In the genomic region with DNA sequence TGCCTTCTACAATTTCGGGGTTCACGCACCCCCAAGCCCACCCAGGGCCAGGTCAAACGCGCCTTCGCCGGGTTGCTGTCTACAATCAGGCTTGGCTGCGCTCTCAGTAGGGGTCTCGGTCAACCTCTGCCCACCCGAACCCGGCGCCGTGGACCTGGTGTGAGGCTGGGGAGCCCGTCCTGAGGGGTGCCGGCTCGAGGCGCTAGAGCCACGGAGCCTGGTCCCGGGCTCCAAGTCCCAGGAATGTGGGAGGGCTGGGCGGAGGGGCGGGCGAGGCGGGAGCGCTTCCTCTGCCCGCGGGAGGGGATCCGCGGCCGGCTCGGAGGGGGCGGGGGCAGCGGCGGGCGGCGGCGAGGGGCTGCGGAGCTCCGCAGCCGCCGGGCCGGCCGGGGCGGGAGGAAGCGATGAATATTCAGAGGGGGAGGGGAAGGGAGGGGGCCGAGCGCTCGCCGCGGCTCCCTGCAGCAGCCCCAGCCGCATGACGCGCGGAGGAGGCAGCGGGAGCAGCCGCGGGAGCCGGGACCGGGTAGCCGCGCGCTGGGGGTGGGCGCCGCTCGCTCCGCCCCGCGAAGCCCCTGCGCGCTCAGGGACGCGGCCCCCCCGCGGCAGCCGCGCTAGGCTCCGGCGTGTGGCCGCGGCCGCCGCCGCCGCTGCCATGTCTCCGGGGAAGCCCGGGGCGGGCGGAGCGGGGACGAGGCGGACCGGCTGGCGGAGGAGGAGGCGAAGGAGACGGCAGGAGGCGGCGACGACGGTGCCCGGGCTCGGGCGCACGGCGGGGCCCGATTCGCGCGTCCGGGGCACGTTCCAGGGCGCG, we compare ENCODE assay signal across 8 cellular contexts. TPM values are rescaled to one million over a fixed set of nuclear protein-coding genes. Genes with fewer than 3 reads are reported as not detected.
A peak's percentile ranks its signal among the peaks of the same experiment; 100 is the strongest.
DNase-seq lines count a peak whose midpoint lies in the region; ATAC-seq, FAIRE-seq and TF ChIP-seq lines count a peak whose summit lies in the region.

A gene (plus strand): TSS at position 467 of the 814 bp plus-strand sequence. CDS start 354 bp downstream, outside the sequence.

- no peak for FAIRE-seq in A549 (lab: Jason Lieb, UNC)
- FAIRE-seq in RCC 7860 (lab: Jason Lieb, UNC): no peak

- in situ Hi-C loops in transverse colon (cut with MboI; ENCODE audit: low pct_ligation_motif_present in 1 of 4, low pct_unique_long_range_greater_than_20kb in 1 of 4, low sequenced_read_pairs in 3 of 4): no loop called here

- TF ChIP-seq POLR2A in A549 (IDR thresholded peaks at IDR 0.05; ENCODE audit: low read length) (peak; percentile 40), gastroesophageal sphincter (IDR thresholded peaks at IDR 0.05) (no peak), transverse colon (IDR thresholded peaks at IDR 0.05) (no peak)

- intact Hi-C loops in transverse colon (cut with DNase I; ENCODE audit: low total_unique reads): no loop called here

- H3K4me2 ChIP-seq in A549: peak within 1 kb of the TSS; percentile 81

- peaks cover 30% of the 10 kb centered on the region for H3K4me1 Mint-ChIP-seq in neural crest cell

- H3K27ac ChIP-seq in A549: peak within 1 kb of the TSS; percentile 94 to 100
- H3K27ac ChIP-seq in gastroesophageal sphincter: peak within 1 kb of the TSS in 3 of 4 donors; percentile 64 to 80 (median 71)
- peak within 1 kb of the TSS; percentile 78 to 86 (median 82) for H3K27ac ChIP-seq in transverse colon

- H3K9me3 ChIP-seq in A549: no peaks in the 10 kb centered on the region
- no peaks in the 10 kb centered on the region for H3K9me3 ChIP-seq in gastroesophageal sphincter
- H3K9me3 ChIP-seq in transverse colon: no peaks in the 10 kb centered on the region

- no peaks in the 10 kb centered on the region for H3K9me3 Mint-ChIP-seq in neural crest cell

- WGBS in A549 (ENCODE audit: missing lambda C conversion rate): 10% methylated on average over 2 of the region's 110 CpGs
- WGBS in gastroesophageal sphincter (ENCODE audit: low coverage in 1 of 2), 2 donors: 0% methylated on average over 12 of the region's 110 CpGs; no CpG with 5 or more reads in 1 of the 2 donors
- WGBS in transverse colon (ENCODE audit: low coverage in 1 of 2), 2 donors: 7% methylated on average over 46 of the region's 110 CpGs; no CpG with 5 or more reads in 1 of the 2 donors

- H3K4me3 ChIP-seq in A549 (peak within 1 kb of the TSS; percentile 91), gastroesophageal sphincter (peak within 1 kb of the TSS; percentile 79 to 81), transverse colon (peak within 1 kb of the TSS; percentile 84 to 94 (median 90))

- no peak for TF ChIP-seq CTCF in A549 (IDR thresholded peaks at IDR 0.05)
- TF ChIP-seq CTCF in gastroesophageal sphincter (IDR thresholded peaks at IDR 0.05): no peak
- peak; percentile 5 for TF ChIP-seq CTCF in neural crest cell (conservative IDR thresholded peaks at IDR 0.05)
- no peak for TF ChIP-seq CTCF in transverse colon (IDR thresholded peaks at IDR 0.05)

- H3K27me3 ChIP-seq in gastroesophageal sphincter: no peaks in the 10 kb centered on the region
- H3K27me3 ChIP-seq in transverse colon: no peaks in the 10 kb centered on the region

- H3K27me3 Mint-ChIP-seq in neural crest cell (ENCODE audit: low read depth): peaks cover 3% of the 10 kb centered on the region

- TF ChIP-seq EP300 in A549 (IDR thresholded peaks at IDR 0.05) (no peak), gastroesophageal sphincter (IDR thresholded peaks at IDR 0.05) (no peak), transverse colon (IDR thresholded peaks at IDR 0.05; ENCODE audit: low read depth) (no peak)

- H3K4me1 ChIP-seq in A549: peaks cover 53% of the 10 kb centered on the region
- peaks cover 0 to 21% (median 15%) of the 10 kb centered on the region in 3 donors for H3K4me1 ChIP-seq in gastroesophageal sphincter
- peaks cover 8 to 43% (median 27%) of the 10 kb centered on the region in 4 donors for H3K4me1 ChIP-seq in transverse colon

- no peaks in the 10 kb centered on the region for H3K36me3 ChIP-seq in gastroesophageal sphincter
- no peaks in the 10 kb centered on the region for H3K36me3 ChIP-seq in transverse colon

- POLR2A ChIA-PET in A549 (lab: Yijun Ruan, JAX): interaction anchor here (0.6 to 1.9 kb wide), 11 partner anchors 10 to 129 kb away, joined by 3 to 15 read pairs (median 5); no protein-coding TSS in a partner anchor

- TF ChIP-seq RAD21 in A549 (conservative IDR thresholded peaks at IDR 0.05 in 1 of 2, IDR thresholded peaks at IDR 0.05 in 1 of 2): peak in 1 of 2 experiments; percentile 24; a peak in 3 of 5 replicates

- CTCF ChIA-PET in A549 (lab: Yijun Ruan, JAX): interaction anchor here (0.9 to 3.2 kb wide), 5 partner anchors 31 to 129 kb away, joined by 3 to 24 read pairs (median 6); no protein-coding TSS in a partner anchor

- no peak within 1 kb of the TSS for H3K27ac Mint-ChIP-seq in neural crest cell (ENCODE audit: unreplicated experiment)

- DNase-seq in A549 (ENCODE audit: low read depth in 1 of 2, low spot score in 1 of 2) (peak; percentile 65 to 73), RCC 7860 (ENCODE audit: low spot score) (peak; percentile 40), neural crest cell (ENCODE audit: low read depth, low spot score) (peak; percentile 51), transverse colon (peak; percentile 63)
- peak; percentile 11 to 46 (median 27) for DNase-seq in activated naive CD4-positive, alpha-beta T cell (lab: John Stamatoyannopoulos, UW)

- ATAC-seq in A549 (peak; percentile 61 to 70), GM18858 (IDR thresholded peaks at IDR 0.05; ENCODE audit: unreplicated experiment) (peak; percentile 46), HG03108 (IDR thresholded peaks at IDR 0.05; ENCODE audit: unreplicated experiment) (peak; percentile 42), gastroesophageal sphincter (peak; percentile 77)

- peak within 1 kb of the TSS; percentile 88 for H3K4me3 Mint-ChIP-seq in neural crest cell

- H3K36me3 Mint-ChIP-seq in neural crest cell (ENCODE audit: low read depth): no peaks in the 10 kb centered on the region

TF ChIP-seq in A549, 52 proteins besides CTCF, POLR2A, EP300 and RAD21:
- TF ChIP-seq HDAC2 (IDR thresholded peaks at IDR 0.05) (no peak), CBX2 (IDR thresholded peaks at IDR 0.05; ENCODE audit: borderline replicate concordance, low read depth) (no peak), CEBPB (IDR thresholded peaks at IDR 0.05) (no peak), JUN (IDR thresholded peaks at IDR 0.05) (peak; percentile 71 to 88), FOSL2 (IDR thresholded peaks at IDR 0.05) (no peak), FOSL2 (CRISPR knock-in tag; IDR thresholded peaks at IDR 0.05) (0 out of 2 replicates have a peak, but pooled peaks have one; percentile 2), MAZ (IDR thresholded peaks at IDR 0.05; ENCODE audit: borderline replicate concordance, low read depth, low read length) (no peak), NFE2L2 (conservative IDR thresholded peaks at IDR 0.05; ENCODE audit: low read length) (no peak), SMC3 (IDR thresholded peaks at IDR 0.05) (peak; percentile 28; the same call in 2 of the 3 replicates)
- TF ChIP-seq, protein P1, sequence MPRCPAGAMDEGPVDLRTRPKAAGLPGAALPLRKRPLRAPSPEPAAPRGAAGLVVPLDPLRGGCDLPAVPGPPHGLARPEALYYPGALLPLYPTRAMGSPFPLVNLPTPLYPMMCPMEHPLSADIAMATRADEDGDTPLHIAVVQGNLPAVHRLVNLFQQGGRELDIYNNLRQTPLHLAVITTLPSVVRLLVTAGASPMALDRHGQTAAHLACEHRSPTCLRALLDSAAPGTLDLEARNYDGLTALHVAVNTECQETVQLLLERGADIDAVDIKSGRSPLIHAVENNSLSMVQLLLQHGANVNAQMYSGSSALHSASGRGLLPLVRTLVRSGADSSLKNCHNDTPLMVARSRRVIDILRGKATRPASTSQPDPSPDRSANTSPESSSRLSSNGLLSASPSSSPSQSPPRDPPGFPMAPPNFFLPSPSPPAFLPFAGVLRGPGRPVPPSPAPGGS (IDR thresholded peaks at IDR 0.05): peak; percentile 73
- TF ChIP-seq, protein P2, sequence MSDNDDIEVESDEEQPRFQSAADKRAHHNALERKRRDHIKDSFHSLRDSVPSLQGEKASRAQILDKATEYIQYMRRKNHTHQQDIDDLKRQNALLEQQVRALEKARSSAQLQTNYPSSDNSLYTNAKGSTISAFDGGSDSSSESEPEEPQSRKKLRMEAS (IDR thresholded peaks at IDR 0.05): peak; percentile 11; the same call in 1 of the 2 replicates
- TF ChIP-seq, protein P3, sequence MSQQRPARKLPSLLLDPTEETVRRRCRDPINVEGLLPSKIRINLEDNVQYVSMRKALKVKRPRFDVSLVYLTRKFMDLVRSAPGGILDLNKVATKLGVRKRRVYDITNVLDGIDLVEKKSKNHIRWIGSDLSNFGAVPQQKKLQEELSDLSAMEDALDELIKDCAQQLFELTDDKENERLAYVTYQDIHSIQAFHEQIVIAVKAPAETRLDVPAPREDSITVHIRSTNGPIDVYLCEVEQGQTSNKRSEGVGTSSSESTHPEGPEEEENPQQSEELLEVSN (IDR thresholded peaks at IDR 0.05; ENCODE audit: borderline replicate concordance, low read depth): 0 out of 2 replicates have a peak, but pooled peaks have one; percentile 8
TF ChIP-seq in A549: peak in this region for 6.

RNA-seq across cellular contexts. Expression of the gene that starts here (rescaled TPM):
- 30.3 and 46.2 TPM in 2 replicates for polyA plus RNA-seq in A549 (2011; rRNA removed)
- polyA plus RNA-seq in A549 (2012; cell fraction: cytosol; rRNA removed): 15.4 and 22.0 TPM in 2 replicates
- polyA plus RNA-seq in A549 (2012; cell fraction: nucleus; rRNA removed): 23.1 and 39.4 TPM in 2 replicates
- 47.0 to 55.6 TPM (median 50.5 TPM) in 3 replicates for polyA plus RNA-seq in A549 (2017; fragmentation: RNase III; extraction: RNeasy Plus Mini Kit Qiagen cat#74134 plus additional on column Dnase treatment)
- 62.1 and 63.5 TPM in 2 replicates for polyA minus RNA-seq in A549 (2011; rRNA and poly(A)+ RNA removed)
- total RNA-seq in gastroesophageal sphincter: 10 to 100 TPM in 2 of 4 donors, 1 to 10 TPM in 2; 5.4 to 13.5 (median 10.5) TPM
- total RNA-seq in neural crest cell: 24.3 and 25.5 TPM in 2 replicates
- total RNA-seq in transverse colon: 10 to 100 TPM; 25.3 to 40.8 (median 31.7) TPM

Comparison
In these comparisons a context has a peak if more than half of its experiments do, and no peak if none do; other contexts are left out.
1. Peak in every context shown above with its lines: DNase-seq, ATAC-seq, H3K4me3 ChIP-seq and H3K27ac ChIP-seq.